In genomic region chr2:159968282-159968900, GRCh38 we compare ENCODE assay signal across 8 cellular contexts.
DNase-seq lines count a peak whose midpoint lies in the region; ATAC-seq and TF ChIP-seq lines count a peak whose summit lies in the region.

No MANE protein-coding gene starts in this region.

- H3K4me3 ChIP-seq in DND-41 (ENCODE audit: low read depth in 1 of 2, low read length in 2 of 2) (no peak overlapping the region), upper lobe of left lung (no peak overlapping the region)

- H3K27ac ChIP-seq in 22Rv1 (no peak overlapping the region), DND-41 (ENCODE audit: low read length) (no peak overlapping the region), upper lobe of left lung (no peak overlapping the region)

- TF ChIP-seq POLR2A in upper lobe of left lung (IDR thresholded peaks at IDR 0.05), result no peak

- no peaks in the 10 kb centered on the region for H3K36me3 ChIP-seq in DND-41 (ENCODE audit: insufficient read depth, low read length)
- H3K36me3 ChIP-seq in upper lobe of left lung, result no peaks in the 10 kb centered on the region

- H3K27me3 ChIP-seq in DND-41 (ENCODE audit: insufficient read depth, low read length, poor library complexity) (no peaks in the 10 kb centered on the region), upper lobe of left lung (no peaks in the 10 kb centered on the region)

- ATAC-seq in DND-41 (ENCODE audit: insufficient read depth, low read depth), result peak; percentile 55; the same call in 1 of the 3 replicates
- ATAC-seq in HG02623 (IDR thresholded peaks at IDR 0.05; ENCODE audit: unreplicated experiment), result peak; percentile 35
- no peak for ATAC-seq in upper lobe of left lung (ENCODE audit: low FRiP score in 2 of 2)

- TF ChIP-seq CTCF in 22Rv1 (IDR thresholded peaks at IDR 0.05), result peak; percentile 42
- peak; percentile 66 for TF ChIP-seq CTCF in DND-41 (IDR thresholded peaks at IDR 0.05; ENCODE audit: borderline replicate concordance, extremely low read depth, low read length, poor library complexity, severe bottlenecking)
- TF ChIP-seq CTCF in upper lobe of left lung (IDR thresholded peaks at IDR 0.05), result peak in 4 of 6 experiments; percentile 9 to 46 (median 26)

- no peak for TF ChIP-seq EP300 in upper lobe of left lung (IDR thresholded peaks at IDR 0.05)

- no peaks in the 10 kb centered on the region for H3K4me1 ChIP-seq in DND-41 (ENCODE audit: insufficient read depth, low read length)
- no peaks in the 10 kb centered on the region for H3K4me1 ChIP-seq in upper lobe of left lung

- DNase-seq in DND-41 (peak; percentile 22), NCI-H2196 (lab: John Stamatoyannopoulos, UW; ENCODE audit: unreplicated experiment) (peak; percentile 50), astrocyte of the hippocampus (ENCODE audit: low read depth, low spot score) (peak; percentile 73), iris pigment epithelial cell (ENCODE audit: low read depth) (peak; percentile 49), upper lobe of left lung (no peak)
- no peak for DNase-seq in activated CD8-positive, alpha-beta memory T cell treated with anti-CD3 and anti-CD28 coated beads, Interleukin-2, amount 50 U/mL, for 48 hours

- no peaks in the 10 kb centered on the region for H3K79me2 ChIP-seq in DND-41 (ENCODE audit: insufficient read depth, low read length)

- WGBS in upper lobe of left lung, 2 donors, result 9 to 14% methylated on average over 2 of the region's 2 CpGs

- H3K9me3 ChIP-seq in DND-41 (ENCODE audit: insufficient read depth, low read length, severe bottlenecking), result no peaks in the 10 kb centered on the region
- H3K9me3 ChIP-seq in upper lobe of left lung, result no peaks in the 10 kb centered on the region

- H3K9ac ChIP-seq in DND-41 (ENCODE audit: low read depth, low read length), result no peak overlapping the region

- no peak overlapping the region for H2AFZ ChIP-seq in DND-41 (ENCODE audit: low read depth, low read length)

- H3K4me2 ChIP-seq in DND-41 (ENCODE audit: insufficient read depth, low read length), result no peak overlapping the region

- H4K20me1 ChIP-seq in DND-41 (ENCODE audit: insufficient read depth, low read length), result no peaks in the 10 kb centered on the region

Comparison
In these comparisons a context has a peak if more than half of its experiments do, and no peak if none do; other contexts are left out.
1. ATAC-seq: peak in DND-41 (single experiment) and HG02623 (single experiment); none in upper lobe of left lung (0 of 2).
2. DNase-seq: peak in DND-41 (single experiment), NCI-H2196 (single experiment), astrocyte of the hippocampus (single experiment) and iris pigment epithelial cell (single experiment); none in upper lobe of left lung (0 of 2) and activated CD8-positive, alpha-beta memory T cell treated with anti-CD3 and anti-CD28 coated beads, Interleukin-2, amount 50 U/mL, for 48 hours (single experiment).
3. Peak in every context shown above with its lines, with median percentiles within 50 percentile points of each other: CTCF ChIP-seq.